ENCODE assay signal across 1 cellular context in the genomic region with DNA sequence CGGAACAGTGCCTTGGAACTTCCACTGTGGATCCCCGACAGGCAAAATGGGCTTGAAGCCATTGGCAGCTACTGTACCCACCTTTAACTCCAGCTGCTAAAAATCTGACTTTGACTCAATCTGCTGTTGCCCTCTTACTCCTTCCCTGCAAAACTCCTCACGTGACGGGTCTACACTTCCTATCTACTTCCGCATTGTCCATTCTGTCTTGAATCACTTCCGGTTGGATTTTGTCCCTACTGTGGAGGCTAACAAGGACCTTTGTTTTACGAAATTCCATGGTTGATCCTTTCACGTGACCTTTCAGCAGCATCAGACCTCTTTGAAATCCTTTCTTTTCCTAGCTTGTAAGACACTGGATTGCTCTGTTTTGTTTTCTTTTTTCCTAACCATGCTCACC.
TF ChIP-seq lines count a peak whose summit lies in the region.

No MANE protein-coding gene starts in this region.

TF ChIP-seq in K562, 482 proteins besides CTCF, POLR2A, EP300 and RAD21 (continued from another document):
- TF ChIP-seq, protein P1, sequence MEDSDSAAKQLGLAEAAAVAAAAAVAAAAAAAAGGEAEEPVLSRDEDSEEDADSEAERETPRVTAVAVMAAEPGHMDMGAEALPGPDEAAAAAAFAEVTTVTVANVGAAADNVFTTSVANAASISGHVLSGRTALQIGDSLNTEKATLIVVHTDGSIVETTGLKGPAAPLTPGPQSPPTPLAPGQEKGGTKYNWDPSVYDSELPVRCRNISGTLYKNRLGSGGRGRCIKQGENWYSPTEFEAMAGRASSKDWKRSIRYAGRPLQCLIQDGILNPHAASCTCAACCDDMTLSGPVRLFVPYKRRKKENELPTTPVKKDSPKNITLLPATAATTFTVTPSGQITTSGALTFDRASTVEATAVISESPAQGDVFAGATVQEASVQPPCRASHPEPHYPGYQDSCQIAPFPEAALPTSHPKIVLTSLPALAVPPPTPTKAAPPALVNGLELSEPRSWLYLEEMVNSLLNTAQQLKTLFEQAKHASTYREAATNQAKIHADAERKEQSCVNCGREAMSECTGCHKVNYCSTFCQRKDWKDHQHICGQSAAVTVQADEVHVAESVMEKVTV (CRISPR knock-in tag; IDR thresholded peaks at IDR 0.05): no peak
- TF ChIP-seq, protein P2, sequence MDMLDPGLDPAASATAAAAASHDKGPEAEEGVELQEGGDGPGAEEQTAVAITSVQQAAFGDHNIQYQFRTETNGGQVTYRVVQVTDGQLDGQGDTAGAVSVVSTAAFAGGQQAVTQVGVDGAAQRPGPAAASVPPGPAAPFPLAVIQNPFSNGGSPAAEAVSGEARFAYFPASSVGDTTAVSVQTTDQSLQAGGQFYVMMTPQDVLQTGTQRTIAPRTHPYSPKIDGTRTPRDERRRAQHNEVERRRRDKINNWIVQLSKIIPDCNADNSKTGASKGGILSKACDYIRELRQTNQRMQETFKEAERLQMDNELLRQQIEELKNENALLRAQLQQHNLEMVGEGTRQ (CRISPR knock-in tag; IDR thresholded peaks at IDR 0.05): peak; percentile 76
